In genomic region chr5:95261369-95262175, GRCh38 we compare ENCODE assay signal across 8 cellular contexts. TPM values are rescaled to one million over a fixed set of nuclear protein-coding genes. Genes with fewer than 3 reads are reported as not detected.
A peak's percentile ranks its signal among the peaks of the same experiment; 100 is the strongest.
DNase-seq lines count a peak whose midpoint lies in the region; ATAC-seq and TF ChIP-seq lines count a peak whose summit lies in the region.

No MANE protein-coding gene starts in this region.

- no peaks in the 10 kb centered on the region for H3F3A ChIP-seq in MM.1S (ENCODE audit: insufficient read depth, low read length)

- no peak overlapping the region for H2AFZ ChIP-seq in MM.1S (ENCODE audit: low read length)

- H3K4me2 ChIP-seq in MM.1S (ENCODE audit: low read depth, low read length), result no peak overlapping the region

- H3K4me1 ChIP-seq in MM.1S (ENCODE audit: low read length) (no peaks in the 10 kb centered on the region), lung (ENCODE audit: control insufficient read depth in 2 of 2, insufficient read depth in 2 of 2, low read length in 2 of 2) (no peaks in the 10 kb centered on the region)

- H3K27me3 ChIP-seq in MM.1S (replicated peaks; ENCODE audit: insufficient read depth, low read length), result no peaks in the 10 kb centered on the region
- no peaks in the 10 kb centered on the region for H3K27me3 ChIP-seq in lung (ENCODE audit: control insufficient read depth, insufficient read depth)

- no peaks in the 10 kb centered on the region for H4K20me1 ChIP-seq in MM.1S (ENCODE audit: insufficient read depth, low read length)

- no peaks in the 10 kb centered on the region for H3K79me2 ChIP-seq in MM.1S (ENCODE audit: low read length)

- H3K9ac ChIP-seq in MM.1S (ENCODE audit: low read length), result no peak overlapping the region

- TF ChIP-seq CTCF in MM.1S (IDR thresholded peaks at IDR 0.05; ENCODE audit: low read length) (peak; percentile 57), astrocyte of the cerebellum (IDR thresholded peaks at IDR 0.05; ENCODE audit: low read depth, low read length, missing control alignments) (peak; percentile 52), lung (IDR thresholded peaks at IDR 0.05; ENCODE audit: control extremely low read depth, extremely low read depth) (no peak)

- H3K9me2 ChIP-seq in MM.1S (replicated peaks; ENCODE audit: insufficient read depth, low read length), result no peaks in the 10 kb centered on the region

- WGBS in lung, 2 donors, result 60 to 68% methylated on average over 4 of the region's 4 CpGs

- no peaks in the 10 kb centered on the region for H3K9me3 ChIP-seq in MM.1S (replicated peaks; ENCODE audit: insufficient read depth, low read length)
- no peaks in the 10 kb centered on the region for H3K9me3 ChIP-seq in lung (ENCODE audit: control insufficient read depth in 2 of 2, insufficient read depth in 1 of 2, low read length in 1 of 2)

- H3K36me3 ChIP-seq in MM.1S (replicated peaks; ENCODE audit: insufficient read depth, low read length) (no peaks in the 10 kb centered on the region), lung (ENCODE audit: control insufficient read depth in 2 of 2, insufficient read depth in 2 of 2, low read length in 2 of 2) (no peaks in the 10 kb centered on the region)

- peak; percentile 60 for DNase-seq in GM03348 (ENCODE audit: low spot score)
- DNase-seq in MM.1S, result peak; percentile 37
- DNase-seq in astrocyte of the cerebellum (ENCODE audit: low read depth), result peak; percentile 16
- DNase-seq in lung (ENCODE audit: low spot score), result no peak
- no peak for DNase-seq in NCI-H2081 (lab: John Stamatoyannopoulos, UW)
- DNase-seq in LoVo (ENCODE audit: low spot score), result no peak
- DNase-seq in NCI-H2107 treated with DMSO at 0.1 percent for 48 hours (lab: John Stamatoyannopoulos, UW; ENCODE audit: unreplicated experiment), result no peak

- no peak overlapping the region for H3K4me3 ChIP-seq in MM.1S (ENCODE audit: low read length)
- no peak overlapping the region for H3K4me3 ChIP-seq in astrocyte of the cerebellum (ENCODE audit: low read depth, low read length)
- no peak overlapping the region for H3K4me3 ChIP-seq in lung

- in situ Hi-C loops in astrocyte of the cerebellum (cut with HindIII; ENCODE audit: low sequenced_read_pairs), result no loop called here

- no peak overlapping the region for H3K27ac ChIP-seq in MM.1S (ENCODE audit: low read length)
- H3K27ac ChIP-seq in lung (ENCODE audit: low read depth in 1 of 2, low read length in 1 of 2), result no peak overlapping the region

- ATAC-seq in lung (ENCODE audit: insufficient read depth, low FRiP score) (peak; percentile 61), HG02571 (IDR thresholded peaks at IDR 0.05; ENCODE audit: unreplicated experiment) (no peak)

RNA-seq across cellular contexts. Expression of gene MCTP1, which starts 23.3 kb away (rescaled TPM):
- 10 to 100 TPM; 33.0 to 34.8 TPM for total RNA-seq in lung
- polyA plus RNA-seq in lung, result 10 to 100 TPM in 1 of 2 donors, 1 to 10 TPM in 1; 5.8 to 21.7 TPM

Comparison
In these comparisons a context has a peak if more than half of its experiments do, and no peak if none do; other contexts are left out.
1. DNase-seq: peak in GM03348 (single experiment), MM.1S (single experiment) and astrocyte of the cerebellum (single experiment); none in lung (single experiment), NCI-H2081 (0 of 2), LoVo (single experiment) and NCI-H2107 treated with DMSO at 0.1 percent for 48 hours (single experiment).